8 cellular contexts compared by ENCODE assay signal in genomic region chr15:78979456-78980320, GRCh38. TPM values are rescaled to one million over a fixed set of nuclear protein-coding genes. Genes with fewer than 3 reads are reported as not detected.
A peak's percentile ranks its signal among the peaks of the same experiment; 100 is the strongest.
DNase-seq lines count a peak whose midpoint lies in the region; ATAC-seq, FAIRE-seq and TF ChIP-seq lines count a peak whose summit lies in the region.

No MANE protein-coding gene starts in this region.

- DNase-seq in Daoy (ENCODE audit: low read depth) (peak; percentile 80), Peyer's patch (peak in 2 of 3 donors; percentile 47 to 85), breast epithelium (ENCODE audit: low spot score in 2 of 2) (peak; percentile 70 to 75), keratinocyte (ENCODE audit: low read depth, low spot score) (peak; percentile 49)
- peak; percentile 47 for DNase-seq in stimulated activated CD8-positive, alpha-beta memory T cell treated with anti-CD3 and anti-CD28 coated beads, Interleukin-4, amount 100 ng/mL, for 48 hours
- DNase-seq in activated T-helper 1 cell treated with anti-CD3 and anti-CD28 coated beads, Interleukin-12 subunit alpha, Interleukin-12 subunit beta, Interleukin-2, Interleukin-4 antibody, amounts not matched to agents 30 ng/mL and 10 ng/mL and 1 ng/mL, durations not matched to agents 14 hours and 24 hours and 36 hours (ENCODE audit: low spot score), result no peak

- H3K9me3 ChIP-seq in HUES6 (ENCODE audit: control insufficient read depth, insufficient read depth, low read depth, low read length) (no peaks in the 10 kb centered on the region), Peyer's patch (no peaks in the 10 kb centered on the region), breast epithelium (no peaks in the 10 kb centered on the region), keratinocyte (ENCODE audit: control insufficient read depth, low read depth, low read length) (no peaks in the 10 kb centered on the region)

- no peaks in the 10 kb centered on the region for H3K36me3 ChIP-seq in HUES6 (ENCODE audit: control insufficient read depth, insufficient read depth, low read length)
- H3K36me3 ChIP-seq in Peyer's patch, result no peaks in the 10 kb centered on the region
- H3K36me3 ChIP-seq in breast epithelium, result no peaks in the 10 kb centered on the region
- no peaks in the 10 kb centered on the region for H3K36me3 ChIP-seq in keratinocyte (ENCODE audit: control insufficient read depth in 2 of 2, extremely low read depth in 1 of 2, insufficient read depth in 2 of 2, low read length in 2 of 2)

- ATAC-seq in GM19035 (IDR thresholded peaks at IDR 0.05; ENCODE audit: unreplicated experiment), result no peak

- no peaks in the 10 kb centered on the region for H3K9me3 Mint-ChIP-seq in activated T-helper 1 cell treated with anti-CD3 and anti-CD28 coated beads, Interleukin-12 subunit alpha, Interleukin-12 subunit beta, Interleukin-2, Interleukin-4 antibody, amounts not matched to agents 30 ng/mL and 10 ng/mL and 1 ng/mL, durations not matched to agents 14 hours and 24 hours and 36 hours

- peak overlapping the region; percentile 80 for H2AFZ ChIP-seq in keratinocyte (ENCODE audit: control insufficient read depth, low read length)

- peak; percentile 84 for FAIRE-seq in keratinocyte (lab: Jason Lieb, UNC)

- no peaks in the 10 kb centered on the region for H3K9me1 ChIP-seq in keratinocyte (ENCODE audit: control insufficient read depth, extremely low read depth, insufficient read depth, low read length)

- TF ChIP-seq POLR2A in Peyer's patch (IDR thresholded peaks at IDR 0.05) (no peak), breast epithelium (IDR thresholded peaks at IDR 0.05) (no peak)

- no peaks in the 10 kb centered on the region for H4K20me1 ChIP-seq in keratinocyte (ENCODE audit: control insufficient read depth, extremely low read depth, insufficient read depth, low read length)

- no peak overlapping the region for H3K4me2 ChIP-seq in keratinocyte (ENCODE audit: control insufficient read depth, extremely low read depth, insufficient read depth, low read depth, low read length)

- H3K4me3 Mint-ChIP-seq in activated T-helper 1 cell treated with anti-CD3 and anti-CD28 coated beads, Interleukin-12 subunit alpha, Interleukin-12 subunit beta, Interleukin-2, Interleukin-4 antibody, amounts not matched to agents 30 ng/mL and 10 ng/mL and 1 ng/mL, durations not matched to agents 14 hours and 24 hours and 36 hours, result no peak overlapping the region

- H3K79me2 ChIP-seq in keratinocyte (ENCODE audit: control insufficient read depth, insufficient read depth, low read length), result no peaks in the 10 kb centered on the region

- dilution Hi-C loops in keratinocyte (cut with MboI; ENCODE audit: extremely low pct_ligation_motif_present, low sequenced_read_pairs), result no loop called here

- H3K27ac ChIP-seq in HUES6 (ENCODE audit: low read depth, low read length) (no peak overlapping the region), Peyer's patch (peak overlapping the region in 1 of 4 donors; percentile 59), breast epithelium (no peak overlapping the region), keratinocyte (ENCODE audit: control insufficient read depth, insufficient read depth, low read length) (no peak overlapping the region)

- peak overlapping the region; percentile 2 for H3K9ac ChIP-seq in HUES6 (ENCODE audit: low read length)
- no peak overlapping the region for H3K9ac ChIP-seq in keratinocyte (ENCODE audit: control insufficient read depth, extremely low read depth, insufficient read depth, low read length)

- H3K27me3 Mint-ChIP-seq in activated T-helper 1 cell treated with anti-CD3 and anti-CD28 coated beads, Interleukin-12 subunit alpha, Interleukin-12 subunit beta, Interleukin-2, Interleukin-4 antibody, amounts not matched to agents 30 ng/mL and 10 ng/mL and 1 ng/mL, durations not matched to agents 14 hours and 24 hours and 36 hours (ENCODE audit: insufficient read depth), result peaks cover 5% of the 10 kb centered on the region

- no peak overlapping the region for H3K27ac Mint-ChIP-seq in activated T-helper 1 cell treated with anti-CD3 and anti-CD28 coated beads, Interleukin-12 subunit alpha, Interleukin-12 subunit beta, Interleukin-2, Interleukin-4 antibody, amounts not matched to agents 30 ng/mL and 10 ng/mL and 1 ng/mL, durations not matched to agents 14 hours and 24 hours and 36 hours

- H3K4me1 Mint-ChIP-seq in activated T-helper 1 cell treated with anti-CD3 and anti-CD28 coated beads, Interleukin-12 subunit alpha, Interleukin-12 subunit beta, Interleukin-2, Interleukin-4 antibody, amounts not matched to agents 30 ng/mL and 10 ng/mL and 1 ng/mL, durations not matched to agents 14 hours and 24 hours and 36 hours (ENCODE audit: low read depth), result peaks cover 13% of the 10 kb centered on the region

- intact Hi-C loops in breast epithelium (cut with DNase I; ENCODE audit: low total_unique reads), result no loop called here
- intact Hi-C loops in activated T-helper 1 cell treated with anti-CD3 and anti-CD28 coated beads, Interleukin-12 subunit alpha, Interleukin-12 subunit beta, Interleukin-2, Interleukin-4 antibody, amounts not matched to agents 30 ng/mL and 10 ng/mL and 1 ng/mL, durations not matched to agents 14 hours and 24 hours and 36 hours (cut with micrococcal nuclease), result loop anchor here (2.0 kb wide), 1 partner anchor 69 kb away; no protein-coding TSS in a partner anchor

- H3K4me3 ChIP-seq in HUES6 (ENCODE audit: low read depth, low read length) (no peak overlapping the region), Peyer's patch (peak overlapping the region in 1 of 4 donors; percentile 7), breast epithelium (no peak overlapping the region), keratinocyte (ENCODE audit: control insufficient read depth in 2 of 3, extremely low read depth in 1 of 3, insufficient read depth in 2 of 3, low read depth in 1 of 3, low read length in 3 of 3) (no peak overlapping the region)

- peak; percentile 31 to 76 (median 70) for TF ChIP-seq CTCF in Peyer's patch (IDR thresholded peaks at IDR 0.05)
- peak; percentile 48 to 72 (median 56) for TF ChIP-seq CTCF in breast epithelium (IDR thresholded peaks at IDR 0.05)
- TF ChIP-seq CTCF in keratinocyte (optimal IDR thresholded peaks at IDR 0.05 in 1 of 3, IDR thresholded peaks at IDR 0.05 in 1 of 3, conservative IDR thresholded peaks at IDR 0.05 in 1 of 3; ENCODE audit: extremely low read depth in 1 of 3, insufficient read depth in 2 of 3, low read length in 3 of 3), result peak; percentile 81 to 89 (median 83)

- H3K36me3 Mint-ChIP-seq in activated T-helper 1 cell treated with anti-CD3 and anti-CD28 coated beads, Interleukin-12 subunit alpha, Interleukin-12 subunit beta, Interleukin-2, Interleukin-4 antibody, amounts not matched to agents 30 ng/mL and 10 ng/mL and 1 ng/mL, durations not matched to agents 14 hours and 24 hours and 36 hours (ENCODE audit: low read depth), result no peaks in the 10 kb centered on the region

- H3K4me1 ChIP-seq in HUES6 (ENCODE audit: control insufficient read depth, insufficient read depth, low read length) (0 out of 2 replicates have a peak, but pooled peaks cover 3% of the 10 kb centered on the region), Peyer's patch (peaks cover 0 to 19% (median 0%) of the 10 kb centered on the region in 4 donors), breast epithelium (no peaks in the 10 kb centered on the region), keratinocyte (ENCODE audit: control insufficient read depth, extremely low read depth, insufficient read depth, low read length) (peaks cover 5% of the 10 kb centered on the region)

- H3K27me3 ChIP-seq in HUES6 (ENCODE audit: control insufficient read depth, insufficient read depth, low read length) (peaks cover 10% of the 10 kb centered on the region; the same call in 1 of the 2 replicates), Peyer's patch (no peaks in the 10 kb centered on the region), breast epithelium (no peaks in the 10 kb centered on the region), keratinocyte (ENCODE audit: control insufficient read depth, extremely low read depth, insufficient read depth, low read length) (no peaks in the 10 kb centered on the region)

RNA-seq across cellular contexts. Expression of gene CTSH, which starts 34.8 kb away (rescaled TPM):
- 8.2 and 27.5 TPM in 2 replicates for total RNA-seq in Daoy (2014; rRNA removed; shearing (Covaris generic))
- total RNA-seq in Peyer's patch (100 to 1,000 TPM in 3 of 4 donors, 10 to 100 TPM in 1; 99.9 to 198 (median 161) TPM), breast epithelium (100 to 1,000 TPM; 158 to 272 (median 163) TPM)
- polyA plus RNA-seq in keratinocyte, result 23.0 to 38.4 TPM (median 26.6 TPM) in 3 replicates
- polyA plus RNA-seq in keratinocyte (2011; ENCODE audit: low read depth), result 19.2 TPM
- polyA plus RNA-seq in keratinocyte (2011; cell fraction: cytosol; rRNA removed), result 16.9 and 21.8 TPM in 2 replicates
- polyA plus RNA-seq in keratinocyte (2011; cell fraction: nucleus; rRNA removed), result 21.7 and 25.2 TPM in 2 replicates
- 19.7 and 38.2 TPM in 2 replicates for polyA plus RNA-seq in keratinocyte (2012; ENCODE audit: low replicate concordance)
- polyA minus RNA-seq in keratinocyte, result 3.8 to 12.0 TPM (median 11.4 TPM) in 3 replicates
- 6.3 TPM for polyA minus RNA-seq in keratinocyte (2011; cell fraction: cytosol; rRNA and poly(A)+ RNA removed)
- 11.0 and 12.3 TPM in 2 replicates for polyA minus RNA-seq in keratinocyte (2011; cell fraction: nucleus; rRNA and poly(A)+ RNA removed)
- 50.9 and 57.3 TPM in 2 replicates for total RNA-seq in activated T-helper 1 cell treated with anti-CD3 and anti-CD28 coated beads, Interleukin-12 subunit alpha, Interleukin-12 subunit beta, Interleukin-2, Interleukin-4 antibody, amounts not matched to agents 30 ng/mL and 10 ng/mL and 1 ng/mL, durations not matched to agents 14 hours and 24 hours and 36 hours
